10 cellular contexts compared by ENCODE assay signal in the genomic region with DNA sequence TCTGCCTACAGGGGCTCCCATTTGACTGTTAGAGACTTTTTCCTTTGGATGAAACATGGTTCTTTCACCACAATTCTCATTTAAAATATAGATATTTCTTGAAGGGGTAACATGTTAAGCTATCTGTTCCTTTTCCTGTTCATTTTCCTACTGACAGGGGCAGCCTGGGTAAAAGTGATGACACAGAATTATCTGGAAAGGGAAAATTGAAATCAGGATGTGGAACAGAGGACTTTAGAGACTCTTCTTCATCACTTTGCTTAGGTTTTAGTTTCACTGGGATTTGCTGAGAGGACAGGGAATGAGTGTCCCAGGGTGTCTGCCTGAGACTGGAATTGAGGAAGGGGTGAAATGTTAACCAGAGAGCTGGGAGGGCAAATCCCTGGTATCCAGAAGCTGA.
DNase-seq lines count a peak whose midpoint lies in the region; ATAC-seq and TF ChIP-seq lines count a peak whose summit lies in the region.
"Had no signal": no experiment of that assay in that cellular context is flagged by ENCODE, and none has a peak within 500 bp of the region (broad histone marks: within the 10 kb centered on the region; RNA-seq: fewer than 3 reads in every experiment).

No MANE protein-coding gene starts in this region.

- H3K4me1 Mint-ChIP-seq in dendritic cell treated with granulocyte-macrophage colony-stimulating factor and Interleukin-4, amounts not matched to agents 40 ng/mL and 50 ng/mL, for 4 days (ENCODE audit: low read depth) = peaks cover 59% of the 10 kb centered on the region
- no peaks in the 10 kb centered on the region for H3K4me1 Mint-ChIP-seq in activated T-helper 17 cell treated with anti-CD3 and anti-CD28 coated beads, Interleukin-2, amount 50 U/mL, for 72 hours

- H3K36me3 ChIP-seq in GM23248 (ENCODE audit: low read depth) = no peaks in the 10 kb centered on the region
- H3K36me3 ChIP-seq in lower lobe of right lung = no peaks in the 10 kb centered on the region
- no peaks in the 10 kb centered on the region for H3K36me3 ChIP-seq in smooth muscle cell (ENCODE audit: low read depth)

- intact Hi-C loops in dendritic cell treated with granulocyte-macrophage colony-stimulating factor and Interleukin-4, amounts not matched to agents 40 ng/mL and 50 ng/mL, for 4 days (cut with micrococcal nuclease) = loop anchor here (5.0 kb wide), 3 partner anchors 101 to 241 kb away; a partner anchor contains a TSS
- intact Hi-C loops in lower lobe of right lung (cut with DNase I) = loop anchor here (5.0 kb wide), 1 partner anchor 181 kb away; no protein-coding TSS in a partner anchor

- H3K9ac ChIP-seq in GM23248 (peak overlapping the region; percentile 67; the same call in 1 of the 2 replicates), smooth muscle cell (ENCODE audit: low read depth) (no peak overlapping the region)

- in situ Hi-C loops in GM23248 (cut with MboI) = loop anchor here (5.0 kb wide), 1 partner anchor 166 kb away; no protein-coding TSS in a partner anchor

- no peaks in the 10 kb centered on the region for H4K20me1 ChIP-seq in GM23248 (ENCODE audit: insufficient read depth)
- H4K20me1 ChIP-seq in smooth muscle cell (ENCODE audit: low read depth) = no peaks in the 10 kb centered on the region

- no peaks in the 10 kb centered on the region for H3K9me3 Mint-ChIP-seq in dendritic cell treated with granulocyte-macrophage colony-stimulating factor and Interleukin-4, amounts not matched to agents 40 ng/mL and 50 ng/mL, for 4 days
- H3K9me3 Mint-ChIP-seq in activated T-helper 17 cell treated with anti-CD3 and anti-CD28 coated beads, Interleukin-2, amount 50 U/mL, for 72 hours = no peaks in the 10 kb centered on the region

- no peaks in the 10 kb centered on the region for H3K27me3 ChIP-seq in GM23248 (replicated peaks; ENCODE audit: insufficient read depth)
- H3K27me3 ChIP-seq in lower lobe of right lung (ENCODE audit: low read depth) = no peaks in the 10 kb centered on the region
- no peaks in the 10 kb centered on the region for H3K27me3 ChIP-seq in smooth muscle cell (ENCODE audit: low read depth)

- TF ChIP-seq CTCF in lower lobe of right lung (IDR thresholded peaks at IDR 0.05) = no peak
- no peak for TF ChIP-seq CTCF in smooth muscle cell (IDR thresholded peaks at IDR 0.05; ENCODE audit: borderline replicate concordance, insufficient read depth, poor library complexity, severe bottlenecking)
- TF ChIP-seq CTCF in omental fat pad (IDR thresholded peaks at IDR 0.05) = no peak

- H2AFZ ChIP-seq in GM23248 (peak overlapping the region; percentile 95), smooth muscle cell (ENCODE audit: low read depth) (peak overlapping the region; percentile 88)

- no peaks in the 10 kb centered on the region for H3K9me2 ChIP-seq in GM23248 (ENCODE audit: insufficient read depth)

- peak overlapping the region; percentile 57 for H3K27ac ChIP-seq in GM23248
- H3K27ac ChIP-seq in lower lobe of right lung = peak overlapping the region; percentile 66
- H3K27ac ChIP-seq in smooth muscle cell (ENCODE audit: low read depth) = no peak overlapping the region

- peak overlapping the region; percentile 56 for H3K4me3 Mint-ChIP-seq in dendritic cell treated with granulocyte-macrophage colony-stimulating factor and Interleukin-4, amounts not matched to agents 40 ng/mL and 50 ng/mL, for 4 days
- no peak overlapping the region for H3K4me3 Mint-ChIP-seq in activated T-helper 17 cell treated with anti-CD3 and anti-CD28 coated beads, Interleukin-2, amount 50 U/mL, for 72 hours

- H3K27me3 Mint-ChIP-seq in dendritic cell treated with granulocyte-macrophage colony-stimulating factor and Interleukin-4, amounts not matched to agents 40 ng/mL and 50 ng/mL, for 4 days = no peaks in the 10 kb centered on the region
- peaks cover 4% of the 10 kb centered on the region for H3K27me3 Mint-ChIP-seq in activated T-helper 17 cell treated with anti-CD3 and anti-CD28 coated beads, Interleukin-2, amount 50 U/mL, for 72 hours

- H3K79me2 ChIP-seq in GM23248 (ENCODE audit: insufficient read depth) = no peaks in the 10 kb centered on the region
- no peaks in the 10 kb centered on the region for H3K79me2 ChIP-seq in smooth muscle cell (ENCODE audit: low read depth)

- no peak for DNase-seq in GM23248
- no peak for DNase-seq in lower lobe of right lung
- no peak for DNase-seq in smooth muscle cell (lab: John Stamatoyannopoulos, UW; ENCODE audit: unreplicated experiment)
- no peak for DNase-seq in OCI-M2 (lab: John Stamatoyannopoulos, UW; ENCODE audit: unreplicated experiment)
- DNase-seq in omental fat pad (ENCODE audit: low spot score) = no peak
- no peak for DNase-seq in globus pallidus (ENCODE audit: low spot score)
- DNase-seq: activated naive CD4-positive, alpha-beta T cell treated with Interleukin-2 at 50 U/mL for 16 hours; stimulated activated naive CD8-positive, alpha-beta T cell treated with anti-CD3 and anti-CD28 coated beads, Interleukin-15, Interleukin-2, amounts not matched to agents 100 U/mL and 50 U/mL, for 24 hours had no signal

- H3K4me2 ChIP-seq in GM23248 (ENCODE audit: unreplicated experiment) = no peak overlapping the region
- no peak overlapping the region for H3K4me2 ChIP-seq in smooth muscle cell

- peaks cover 14% of the 10 kb centered on the region; the same call in 1 of the 2 replicates for H3K4me1 ChIP-seq in GM23248 (ENCODE audit: insufficient read depth)
- H3K4me1 ChIP-seq in lower lobe of right lung = peaks cover 19% of the 10 kb centered on the region
- peaks cover 8% of the 10 kb centered on the region for H3K4me1 ChIP-seq in smooth muscle cell (ENCODE audit: low read depth)

- H3K27ac Mint-ChIP-seq in dendritic cell treated with granulocyte-macrophage colony-stimulating factor and Interleukin-4, amounts not matched to agents 40 ng/mL and 50 ng/mL, for 4 days = peak overlapping the region; percentile 97
- no peak overlapping the region for H3K27ac Mint-ChIP-seq in activated T-helper 17 cell treated with anti-CD3 and anti-CD28 coated beads, Interleukin-2, amount 50 U/mL, for 72 hours

- no peaks in the 10 kb centered on the region for H3K36me3 Mint-ChIP-seq in dendritic cell treated with granulocyte-macrophage colony-stimulating factor and Interleukin-4, amounts not matched to agents 40 ng/mL and 50 ng/mL, for 4 days (ENCODE audit: low read depth)
- H3K36me3 Mint-ChIP-seq in activated T-helper 17 cell treated with anti-CD3 and anti-CD28 coated beads, Interleukin-2, amount 50 U/mL, for 72 hours (ENCODE audit: low read depth) = no peaks in the 10 kb centered on the region

- H3F3A ChIP-seq in GM23248 (ENCODE audit: insufficient read depth) (no peaks in the 10 kb centered on the region), smooth muscle cell (ENCODE audit: low read depth) (peaks cover 5% of the 10 kb centered on the region)

- H3K4me3 ChIP-seq in GM23248 = peak overlapping the region; percentile 74; the same call in 1 of the 2 replicates
- no peak overlapping the region for H3K4me3 ChIP-seq in lower lobe of right lung
- H3K4me3 ChIP-seq in smooth muscle cell = no peak overlapping the region

- ATAC-seq in lower lobe of right lung (no peak), omental fat pad (ENCODE audit: low FRiP score) (no peak)
- ATAC-seq in activated T-helper 17 cell treated with anti-CD3 and anti-CD28 coated beads, Interleukin-2, amount 50 U/mL, for 72 hours (replicated peaks) = no peak
- ATAC-seq: stimulated activated naive CD8-positive, alpha-beta T cell treated with anti-CD3 and anti-CD28 coated beads, Interleukin-15, Interleukin-2, amounts not matched to agents 100 U/mL and 50 U/mL, for 24 hours had no signal

- no peaks in the 10 kb centered on the region for H3K9me3 ChIP-seq in GM23248 (ENCODE audit: low read depth)
- no peaks in the 10 kb centered on the region for H3K9me3 ChIP-seq in lower lobe of right lung
- H3K9me3 ChIP-seq in smooth muscle cell (replicated peaks; ENCODE audit: low read depth) = no peaks in the 10 kb centered on the region
